ENCODE assay signal across 1 cellular context in the genomic region with DNA sequence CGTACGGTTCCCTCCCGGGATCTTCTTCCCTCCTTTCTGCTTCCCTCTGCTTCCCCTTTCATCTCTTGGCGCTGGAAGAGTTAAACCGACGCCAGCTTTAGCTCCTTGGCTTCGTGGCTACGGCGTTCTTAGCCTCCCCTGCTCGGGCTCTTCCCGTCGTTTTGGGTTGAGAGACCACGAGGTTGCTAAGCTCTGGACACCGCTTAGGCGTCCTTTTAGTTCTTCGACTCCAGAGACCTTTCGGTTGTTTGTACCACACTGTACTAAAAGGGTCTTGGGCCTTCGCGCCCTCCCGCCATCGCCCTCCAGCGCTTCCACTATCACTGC.
TF ChIP-seq lines count a peak whose summit lies in the region.

No MANE protein-coding gene starts in this region.

TF ChIP-seq in HepG2, 621 proteins besides CTCF, POLR2A, EP300 and RAD21 (continued from another document):
- TF ChIP-seq, protein P1, sequence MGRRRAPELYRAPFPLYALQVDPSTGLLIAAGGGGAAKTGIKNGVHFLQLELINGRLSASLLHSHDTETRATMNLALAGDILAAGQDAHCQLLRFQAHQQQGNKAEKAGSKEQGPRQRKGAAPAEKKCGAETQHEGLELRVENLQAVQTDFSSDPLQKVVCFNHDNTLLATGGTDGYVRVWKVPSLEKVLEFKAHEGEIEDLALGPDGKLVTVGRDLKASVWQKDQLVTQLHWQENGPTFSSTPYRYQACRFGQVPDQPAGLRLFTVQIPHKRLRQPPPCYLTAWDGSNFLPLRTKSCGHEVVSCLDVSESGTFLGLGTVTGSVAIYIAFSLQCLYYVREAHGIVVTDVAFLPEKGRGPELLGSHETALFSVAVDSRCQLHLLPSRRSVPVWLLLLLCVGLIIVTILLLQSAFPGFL (CRISPR knock-in tag; IDR thresholded peaks at IDR 0.05), result no peak
- TF ChIP-seq FLYWCH1 (CRISPR knock-in tag; IDR thresholded peaks at IDR 0.05), result no peak
- TF ChIP-seq NFKBIZ (CRISPR knock-in tag; IDR thresholded peaks at IDR 0.05), result no peak
- no peak for TF ChIP-seq HOXD1 (CRISPR knock-in tag; IDR thresholded peaks at IDR 0.05)
- 0 out of 2 replicates have a peak, but pooled peaks have one; percentile 10 for TF ChIP-seq ZFAT (CRISPR knock-in tag; conservative IDR thresholded peaks at IDR 0.05)
- TF ChIP-seq, protein P2, sequence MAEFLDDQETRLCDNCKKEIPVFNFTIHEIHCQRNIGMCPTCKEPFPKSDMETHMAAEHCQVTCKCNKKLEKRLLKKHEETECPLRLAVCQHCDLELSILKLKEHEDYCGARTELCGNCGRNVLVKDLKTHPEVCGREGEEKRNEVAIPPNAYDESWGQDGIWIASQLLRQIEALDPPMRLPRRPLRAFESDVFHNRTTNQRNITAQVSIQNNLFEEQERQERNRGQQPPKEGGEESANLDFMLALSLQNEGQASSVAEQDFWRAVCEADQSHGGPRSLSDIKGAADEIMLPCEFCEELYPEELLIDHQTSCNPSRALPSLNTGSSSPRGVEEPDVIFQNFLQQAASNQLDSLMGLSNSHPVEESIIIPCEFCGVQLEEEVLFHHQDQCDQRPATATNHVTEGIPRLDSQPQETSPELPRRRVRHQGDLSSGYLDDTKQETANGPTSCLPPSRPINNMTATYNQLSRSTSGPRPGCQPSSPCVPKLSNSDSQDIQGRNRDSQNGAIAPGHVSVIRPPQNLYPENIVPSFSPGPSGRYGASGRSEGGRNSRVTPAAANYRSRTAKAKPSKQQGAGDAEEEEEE (CRISPR knock-in tag; IDR thresholded peaks at IDR 0.05; ENCODE audit: borderline replicate concordance), result no peak
- no peak for TF ChIP-seq ZNF816 (CRISPR knock-in tag; IDR thresholded peaks at IDR 0.05; ENCODE audit: borderline replicate concordance)
- TF ChIP-seq KDM2A (CRISPR knock-in tag; IDR thresholded peaks at IDR 0.05; ENCODE audit: borderline replicate concordance, low read depth), result 0 out of 2 replicates have a peak, but pooled peaks have one; percentile 7
